16 cellular contexts compared by ENCODE assay signal in genomic region chr6:139204978-139205377, GRCh38.
"Had no signal": no experiment of that assay in that cellular context is flagged by ENCODE, and none has a peak within 500 bp of the region (broad histone marks: within the 10 kb centered on the region; RNA-seq: fewer than 3 reads in every experiment).

No MANE protein-coding gene starts in this region.

- ATAC-seq: activated CD4-positive, CD25-positive, alpha-beta regulatory T cell treated with anti-CD3 and anti-CD28 coated beads, Interleukin-2, amount 50 U/mL, for 24 hours; lower lobe of right lung; natural killer cell; right cardiac atrium; stimulated activated memory B cell treated with anti-CD40 and anti-IgM and Interleukin-4, amounts not matched to agents 10 μg/mL and 1 μg/mL and 100 μg/mL, for 72 hours had no signal

- H3K4me3 Mint-ChIP-seq: activated T-cell treated with anti-CD3 and anti-CD28 coated beads, Interleukin-2, amount 50 U/mL, for 24 hours; natural killer cell; stimulated activated memory B cell treated with anti-CD40 and anti-IgM and Interleukin-4, amounts not matched to agents 10 μg/mL and 1 μg/mL and 100 μg/mL, for 72 hours; type B pancreatic cell had no signal

- H3K27me3 Mint-ChIP-seq: activated T-cell treated with anti-CD3 and anti-CD28 coated beads, Interleukin-2, amount 50 U/mL, for 24 hours; stimulated activated memory B cell treated with anti-CD40 and anti-IgM and Interleukin-4, amounts not matched to agents 10 μg/mL and 1 μg/mL and 100 μg/mL, for 72 hours; type B pancreatic cell had no signal

- H3K27ac Mint-ChIP-seq: activated T-cell treated with anti-CD3 and anti-CD28 coated beads, Interleukin-2, amount 50 U/mL, for 24 hours; natural killer cell; stimulated activated memory B cell treated with anti-CD40 and anti-IgM and Interleukin-4, amounts not matched to agents 10 μg/mL and 1 μg/mL and 100 μg/mL, for 72 hours; type B pancreatic cell had no signal

- H3K4me1 Mint-ChIP-seq: natural killer cell; stimulated activated memory B cell treated with anti-CD40 and anti-IgM and Interleukin-4, amounts not matched to agents 10 μg/mL and 1 μg/mL and 100 μg/mL, for 72 hours had no signal

- DNase-seq: activated naive CD4-positive, alpha-beta T cell treated with anti-CD3 and anti-CD28 coated beads, Interleukin-2, amount 50 U/mL, for 16 hours; activated T-cell treated with anti-CD3 and anti-CD28 coated beads, Interleukin-2, amount 50 U/mL, for 24 hours; adrenal gland; cerebellar nuclear complex; effector CD4-positive, alpha-beta T cell; hypothalamus; lower lobe of right lung; natural killer cell; ovary; psoas muscle; stimulated activated CD4-positive, alpha-beta T cell treated with anti-CD3 and anti-CD28 coated beads, Interleukin-4, amount 100 ng/mL, for 4 hours; testis had no signal

- H3K36me3 Mint-ChIP-seq: type B pancreatic cell had no signal
